ENCODE assay signal across 8 cellular contexts in genomic region chr20:62832212-62832922, GRCh38. TPM values are rescaled to one million over a fixed set of nuclear protein-coding genes. Genes with fewer than 3 reads are reported as not detected.
DNase-seq lines count a peak whose midpoint lies in the region; ATAC-seq and TF ChIP-seq lines count a peak whose summit lies in the region.

No MANE protein-coding gene starts in this region.

- no peak for TF ChIP-seq CTCF in SK-N-SH (IDR thresholded peaks at IDR 0.05)
- no peak for TF ChIP-seq CTCF in RWPE2 (IDR thresholded peaks at IDR 0.05; ENCODE audit: poor library complexity, severe bottlenecking)
- no peak for TF ChIP-seq CTCF in tibial nerve (IDR thresholded peaks at IDR 0.05)

- H3K79me2 ChIP-seq in SK-N-SH (ENCODE audit: insufficient read depth): no peaks in the 10 kb centered on the region

- no peak overlapping the region for H3K9ac ChIP-seq in SK-N-SH

- CTCF ChIA-PET in SK-N-SH (lab: Yijun Ruan, JAX): interaction anchor here (0.5 to 3.0 kb wide), 4 partner anchors 10 to 224 kb away, joined by 3 to 21 read pairs (median 4); no protein-coding TSS in a partner anchor

- H4K20me1 ChIP-seq in SK-N-SH (ENCODE audit: insufficient read depth): no peaks in the 10 kb centered on the region

- peak; percentile 21 for DNase-seq in SK-N-SH
- peak; percentile 81 for DNase-seq in RWPE2 (ENCODE audit: low spot score)
- DNase-seq in cardiac septum (ENCODE audit: low spot score): peak; percentile 89
- no peak for DNase-seq in tibial nerve (ENCODE audit: low spot score in 2 of 2)
- no peak for DNase-seq in NCI-H226
- no peak for DNase-seq in H4 (ENCODE audit: low spot score)

- H3K27ac ChIP-seq in SK-N-SH (ENCODE audit: low read depth in 2 of 2, low read length in 1 of 2) (peak overlapping the region in 1 of 2 experiments; percentile 30; a peak in 1 of 4 replicates), RWPE2 (ENCODE audit: poor library complexity, severe bottlenecking) (no peak overlapping the region), tibial nerve (peak overlapping the region; percentile 49 to 81 (median 77))

- H3F3A ChIP-seq in SK-N-SH (replicated peaks; ENCODE audit: insufficient read depth): no peaks in the 10 kb centered on the region

- H3K4me2 ChIP-seq in SK-N-SH: no peak overlapping the region

- H3K36me3 ChIP-seq in SK-N-SH (replicated peaks in 1 of 2; ENCODE audit: control insufficient read depth in 1 of 2, insufficient read depth in 2 of 2, low read length in 1 of 2) (no peaks in the 10 kb centered on the region), RWPE2 (ENCODE audit: low read depth) (no peaks in the 10 kb centered on the region), tibial nerve (peaks cover 0 to 46% (median 0%) of the 10 kb centered on the region in 3 donors)

- H3K4me1 ChIP-seq in SK-N-SH (ENCODE audit: control insufficient read depth in 1 of 2, insufficient read depth in 2 of 2, low read depth in 1 of 2, low read length in 1 of 2) (peaks cover 0 to 22% of the 10 kb centered on the region in 2 experiments; a peak in 1 of 4 replicates), RWPE2 (ENCODE audit: insufficient read depth, poor library complexity, severe bottlenecking) (peaks cover 17% of the 10 kb centered on the region), tibial nerve (peaks cover 0 to 40% (median 22%) of the 10 kb centered on the region in 4 donors)

- no peaks in the 10 kb centered on the region for H3K9me2 ChIP-seq in SK-N-SH

- 87% methylated on average over 16 of the region's 22 CpGs for WGBS in SK-N-SH (ENCODE audit: low lambda C conversion rate)
- WGBS in tibial nerve, 2 donors: 31 to 36% methylated on average over 19 to 20 of the region's 22 CpGs

- H3K9me3 ChIP-seq in SK-N-SH (no peaks in the 10 kb centered on the region), RWPE2 (ENCODE audit: severe bottlenecking) (no peaks in the 10 kb centered on the region), tibial nerve (no peaks in the 10 kb centered on the region)

- intact Hi-C loops in cardiac septum (cut with DNase I): no loop called here

- POLR2A ChIA-PET in SK-N-SH (lab: Yijun Ruan, JAX): no interaction called here

- H3K27me3 ChIP-seq in SK-N-SH (ENCODE audit: insufficient read depth) (no peaks in the 10 kb centered on the region), RWPE2 (ENCODE audit: insufficient read depth, poor library complexity, severe bottlenecking) (no peaks in the 10 kb centered on the region), tibial nerve (no peaks in the 10 kb centered on the region)

- no peak overlapping the region for H3K4me3 ChIP-seq in SK-N-SH (ENCODE audit: low read depth in 2 of 2, low read length in 1 of 2)
- no peak overlapping the region for H3K4me3 ChIP-seq in RWPE2 (ENCODE audit: severe bottlenecking)
- peak overlapping the region in 1 of 4 donors; percentile 3 for H3K4me3 ChIP-seq in tibial nerve

- no peak for TF ChIP-seq POLR2A in tibial nerve (IDR thresholded peaks at IDR 0.05)

- no peak for TF ChIP-seq RAD21 in SK-N-SH (IDR thresholded peaks at IDR 0.05; ENCODE audit: low read length)

- TF ChIP-seq EP300 in SK-N-SH (IDR thresholded peaks at IDR 0.05; ENCODE audit: borderline replicate concordance in 1 of 2, low read depth in 1 of 2, low read length in 1 of 2) (no peak), tibial nerve (IDR thresholded peaks at IDR 0.05) (no peak)

- no peak overlapping the region for H2AFZ ChIP-seq in SK-N-SH (ENCODE audit: low read depth)

- ATAC-seq in SK-N-SH treated with all-trans-retinoic acid at 6 μM for 48 hours: no peak
- ATAC-seq in HG02885 (IDR thresholded peaks at IDR 0.05; ENCODE audit: poor library complexity, unreplicated experiment): peak; percentile 57
- peak; percentile 1; the same call in 1 of the 3 replicates for ATAC-seq in RWPE2 (ENCODE audit: low read depth)

TF ChIP-seq in SK-N-SH, 30 proteins besides CTCF, POLR2A, EP300 and RAD21 (continues in another document):
- TF ChIP-seq, protein P1, sequence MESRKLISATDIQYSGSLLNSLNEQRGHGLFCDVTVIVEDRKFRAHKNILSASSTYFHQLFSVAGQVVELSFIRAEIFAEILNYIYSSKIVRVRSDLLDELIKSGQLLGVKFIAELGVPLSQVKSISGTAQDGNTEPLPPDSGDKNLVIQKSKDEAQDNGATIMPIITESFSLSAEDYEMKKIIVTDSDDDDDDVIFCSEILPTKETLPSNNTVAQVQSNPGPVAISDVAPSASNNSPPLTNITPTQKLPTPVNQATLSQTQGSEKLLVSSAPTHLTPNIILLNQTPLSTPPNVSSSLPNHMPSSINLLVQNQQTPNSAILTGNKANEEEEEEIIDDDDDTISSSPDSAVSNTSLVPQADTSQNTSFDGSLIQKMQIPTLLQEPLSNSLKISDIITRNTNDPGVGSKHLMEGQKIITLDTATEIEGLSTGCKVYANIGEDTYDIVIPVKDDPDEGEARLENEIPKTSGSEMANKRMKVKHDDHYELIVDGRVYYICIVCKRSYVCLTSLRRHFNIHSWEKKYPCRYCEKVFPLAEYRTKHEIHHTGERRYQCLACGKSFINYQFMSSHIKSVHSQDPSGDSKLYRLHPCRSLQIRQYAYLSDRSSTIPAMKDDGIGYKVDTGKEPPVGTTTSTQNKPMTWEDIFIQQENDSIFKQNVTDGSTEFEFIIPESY (IDR thresholded peaks at IDR 0.05; ENCODE audit: borderline replicate concordance, low read depth): no peak
- TF ChIP-seq SMC3 (IDR thresholded peaks at IDR 0.05; ENCODE audit: low read depth, low read length) (no peak), EZH2phosphoT487 (IDR thresholded peaks at IDR 0.05; ENCODE audit: borderline replicate concordance, low read depth) (no peak)

TF ChIP-seq in SK-N-SH treated with all-trans-retinoic acid at 6 μM for 48 hours, 23 proteins besides CTCF, POLR2A, EP300 and RAD21 (continues in another document):
- no peak for TF ChIP-seq ISL1 (CRISPR knock-in tag; IDR thresholded peaks at IDR 0.05)
- no peak for TF ChIP-seq ZNF565 (CRISPR knock-in tag; conservative IDR thresholded peaks at IDR 0.05; ENCODE audit: low read depth)
- no peak for TF ChIP-seq ZFP30 (CRISPR knock-in tag; IDR thresholded peaks at IDR 0.05)
- no peak for TF ChIP-seq OSR1 (CRISPR knock-in tag; IDR thresholded peaks at IDR 0.05)
- no peak for TF ChIP-seq ESRRG (CRISPR knock-in tag; IDR thresholded peaks at IDR 0.05)
- TF ChIP-seq RARB (CRISPR knock-in tag; IDR thresholded peaks at IDR 0.05): no peak
- TF ChIP-seq CSDC2 (CRISPR knock-in tag; IDR thresholded peaks at IDR 0.05): no peak
- TF ChIP-seq ZNF8 (CRISPR knock-in tag; IDR thresholded peaks at IDR 0.05): no peak
- TF ChIP-seq ZFP3 (CRISPR knock-in tag; IDR thresholded peaks at IDR 0.05): no peak
- TF ChIP-seq POU6F1 (CRISPR knock-in tag; IDR thresholded peaks at IDR 0.05; ENCODE audit: borderline replicate concordance, low read depth): no peak
- TF ChIP-seq, protein P2, sequence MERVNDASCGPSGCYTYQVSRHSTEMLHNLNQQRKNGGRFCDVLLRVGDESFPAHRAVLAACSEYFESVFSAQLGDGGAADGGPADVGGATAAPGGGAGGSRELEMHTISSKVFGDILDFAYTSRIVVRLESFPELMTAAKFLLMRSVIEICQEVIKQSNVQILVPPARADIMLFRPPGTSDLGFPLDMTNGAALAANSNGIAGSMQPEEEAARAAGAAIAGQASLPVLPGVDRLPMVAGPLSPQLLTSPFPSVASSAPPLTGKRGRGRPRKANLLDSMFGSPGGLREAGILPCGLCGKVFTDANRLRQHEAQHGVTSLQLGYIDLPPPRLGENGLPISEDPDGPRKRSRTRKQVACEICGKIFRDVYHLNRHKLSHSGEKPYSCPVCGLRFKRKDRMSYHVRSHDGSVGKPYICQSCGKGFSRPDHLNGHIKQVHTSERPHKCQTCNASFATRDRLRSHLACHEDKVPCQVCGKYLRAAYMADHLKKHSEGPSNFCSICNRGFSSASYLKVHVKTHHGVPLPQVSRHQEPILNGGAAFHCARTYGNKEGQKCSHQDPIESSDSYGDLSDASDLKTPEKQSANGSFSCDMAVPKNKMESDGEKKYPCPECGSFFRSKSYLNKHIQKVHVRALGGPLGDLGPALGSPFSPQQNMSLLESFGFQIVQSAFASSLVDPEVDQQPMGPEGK (CRISPR knock-in tag; IDR thresholded peaks at IDR 0.05; ENCODE audit: borderline replicate concordance): no peak

RNA-seq across cellular contexts. Expression of gene COL9A3, which starts 15.5 kb away (rescaled TPM):
- 1.3 and 2.5 TPM in 2 replicates for polyA plus RNA-seq in SK-N-SH (2012; rRNA removed)
- 1.2 and 1.7 TPM in 2 replicates for polyA plus RNA-seq in SK-N-SH (2012; cell fraction: cytosol; rRNA removed)
- polyA plus RNA-seq in SK-N-SH (2012; cell fraction: nucleus; rRNA removed): 6.2 and 7.8 TPM in 2 replicates
- total RNA-seq in cardiac septum (0.94 TPM), tibial nerve (10 to 100 TPM; 51.3 to 81.2 (median 63.5) TPM)
- not detected in 2 replicates for total RNA-seq in H4 (2014; rRNA removed; shearing (Covaris generic))

RNA-seq across cellular contexts. Expression of gene OGFR, which starts 27.7 kb away (rescaled TPM):
- 52.9 and 60.8 TPM in 2 replicates for polyA plus RNA-seq in SK-N-SH (2012; rRNA removed)
- 25.9 and 35.3 TPM in 2 replicates for polyA plus RNA-seq in SK-N-SH (2012; cell fraction: cytosol; rRNA removed)
- 96.1 and 137 TPM in 2 replicates for polyA plus RNA-seq in SK-N-SH (2012; cell fraction: nucleus; rRNA removed)
- total RNA-seq in cardiac septum (16.4 TPM), tibial nerve (100 to 1,000 TPM in 1 of 4 donors, 10 to 100 TPM in 3; 67.1 to 108 (median 80.8) TPM)
- 30.9 and 43.8 TPM in 2 replicates for total RNA-seq in H4 (2014; rRNA removed; shearing (Covaris generic))

RNA-seq across cellular contexts. Expression of gene TCFL5, which starts 29.3 kb away (rescaled TPM):
- polyA plus RNA-seq in SK-N-SH (2012; rRNA removed): 10.1 and 11.2 TPM in 2 replicates
- 14.5 and 14.6 TPM in 2 replicates for polyA plus RNA-seq in SK-N-SH (2012; cell fraction: cytosol; rRNA removed)
- 8.8 and 12.4 TPM in 2 replicates for polyA plus RNA-seq in SK-N-SH (2012; cell fraction: nucleus; rRNA removed)
- total RNA-seq in cardiac septum (7.8 TPM), tibial nerve (10 to 100 TPM in 3 of 4 donors, 1 to 10 TPM in 1; 9.8 to 25.1 (median 16.2) TPM)
- total RNA-seq in H4 (2014; rRNA removed; shearing (Covaris generic)): 10.3 and 11.7 TPM in 2 replicates

RNA-seq across cellular contexts. Expression of gene MRGBP, which starts 36.1 kb away (rescaled TPM):
- 20.0 and 22.0 TPM in 2 replicates for polyA plus RNA-seq in SK-N-SH (2012; rRNA removed)
- 18.2 and 20.7 TPM in 2 replicates for polyA plus RNA-seq in SK-N-SH (2012; cell fraction: cytosol; rRNA removed)
- polyA plus RNA-seq in SK-N-SH (2012; cell fraction: nucleus; rRNA removed): 22.9 and 26.5 TPM in 2 replicates
- total RNA-seq in cardiac septum (7.9 TPM), tibial nerve (10 to 100 TPM; 12.0 to 15.3 (median 13.6) TPM)
- 33.9 and 34.2 TPM in 2 replicates for total RNA-seq in H4 (2014; rRNA removed; shearing (Covaris generic))

Comparison
In these comparisons a context has a peak if more than half of its experiments do, and no peak if none do; other contexts are left out.
1. DNase-seq: peak in SK-N-SH (single experiment), RWPE2 (single experiment) and cardiac septum (single experiment); none in tibial nerve (0 of 2), NCI-H226 (single experiment) and H4 (single experiment).
2. RNA of gene COL9A3, which starts 15.5 kb away (total RNA-seq): 51.3 to 81.2 TPM in tibial nerve; 0.94 TPM in cardiac septum (single experiment) and not detected in H4; every median in the first group is over 10 times any median in the second.